ENCODE assay signal across 10 cellular contexts in the genomic region with DNA sequence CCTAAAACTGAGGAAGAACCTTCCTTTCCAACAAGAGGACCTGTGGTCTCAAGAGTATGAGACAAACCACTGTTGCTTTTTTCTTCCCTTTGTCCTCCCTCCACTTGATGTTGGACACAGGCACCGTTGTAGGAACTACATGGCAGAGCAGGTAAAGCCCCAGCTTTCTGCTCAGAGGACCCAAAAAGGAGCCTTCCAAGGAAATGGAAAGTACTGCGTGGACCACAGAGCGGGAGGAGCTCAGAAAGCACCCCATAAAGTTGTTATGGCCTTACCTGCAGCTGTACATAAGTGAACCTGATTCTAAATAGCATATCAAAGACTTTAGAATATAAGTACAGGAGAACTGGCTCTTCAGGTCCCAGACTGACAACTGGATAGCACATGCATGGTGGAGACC. TPM values are rescaled to one million over a fixed set of nuclear protein-coding genes. Genes with fewer than 3 reads are reported as not detected.
"Had no signal": no experiment of that assay in that cellular context is flagged by ENCODE, and none has a peak within 500 bp of the region (broad histone marks: within the 10 kb centered on the region; RNA-seq: fewer than 3 reads in every experiment).

No MANE protein-coding gene starts in this region.

- H3K4me3 Mint-ChIP-seq: HFFc6 had no signal

- H3K4me1 ChIP-seq: HAP-1 had no signal

- H3K9me3 Mint-ChIP-seq: HFFc6 had no signal

- DNase-seq: GM23248, GOT3, H7, HFFc6, IMR-90 had no signal

- H3K9me3 ChIP-seq: HAP-1 had no signal

- H3K4me3 ChIP-seq: GM23248, HAP-1 had no signal

- H2AFZ ChIP-seq: GM23248 had no signal

- ATAC-seq: HCT116 had no signal

- H3K9ac ChIP-seq: GM23248 had no signal

- H3K27ac ChIP-seq: GM23248, HL-60 had no signal

- H3K27ac Mint-ChIP-seq: HFFc6 had no signal

RNA-seq across cellular contexts. Expression of a gene that starts 29.4 kb away (rescaled TPM):
- total RNA-seq: HFFc6, IMR-90 had no signal

RNA-seq across cellular contexts. Expression of a gene that starts 47.9 kb away (rescaled TPM):
- total RNA-seq: GM23248, H4, H7, HFFc6, HT1080, IMR-90 had no signal
- polyA plus RNA-seq: GM23248, IMR-90 had no signal
